11 cellular contexts compared by ENCODE assay signal in the genomic region with DNA sequence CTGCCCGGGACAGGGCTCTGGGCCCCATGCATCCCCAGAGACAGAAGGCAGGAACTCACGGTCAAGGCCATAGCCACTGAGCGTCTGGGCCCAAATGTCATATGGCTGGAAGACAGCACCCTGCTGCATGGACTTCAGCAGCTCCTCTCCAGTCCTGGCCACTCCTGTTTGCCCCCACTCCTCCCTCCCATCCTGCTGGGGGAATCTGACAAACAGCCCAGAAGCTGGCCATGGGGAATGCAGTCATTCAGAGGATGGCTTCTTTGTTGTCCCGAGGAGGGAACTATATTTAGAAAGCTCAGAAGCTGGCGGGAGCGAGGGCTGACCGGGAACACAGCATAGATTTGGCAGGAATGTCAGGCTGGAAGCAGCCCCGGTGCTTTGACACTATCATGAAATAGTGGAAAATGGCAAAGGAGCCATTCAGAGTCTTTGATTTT. TPM values are rescaled to one million over a fixed set of nuclear protein-coding genes. Genes with fewer than 3 reads are reported as not detected.
DNase-seq lines count a peak whose midpoint lies in the region; ATAC-seq, FAIRE-seq and TF ChIP-seq lines count a peak whose summit lies in the region.
"Had no signal": no experiment of that assay in that cellular context is flagged by ENCODE, and none has a peak within 500 bp of the region (broad histone marks: within the 10 kb centered on the region; RNA-seq: fewer than 3 reads in every experiment).

No MANE protein-coding gene starts in this region.

- intact Hi-C loops in activated CD8-positive, alpha-beta T cell treated with anti-CD3 and anti-CD28 coated beads for 36 hours (cut with micrococcal nuclease) = no loop called here

- no peaks in the 10 kb centered on the region for H3K36me3 Mint-ChIP-seq in activated CD8-positive, alpha-beta T cell treated with anti-CD3 and anti-CD28 coated beads for 36 hours (ENCODE audit: low read depth)

- H3K27ac Mint-ChIP-seq in activated CD8-positive, alpha-beta T cell treated with anti-CD3 and anti-CD28 coated beads for 36 hours = no peak overlapping the region

- no peak for ATAC-seq in activated CD8-positive, alpha-beta T cell treated with anti-CD3 and anti-CD28 coated beads for 36 hours
- ATAC-seq: activated CD4-positive, CD25-positive, alpha-beta regulatory T cell treated with anti-CD3 and anti-CD28 coated beads, Interleukin-2, amount 50 U/mL, for 24 hours; stimulated activated naive CD8-positive, alpha-beta T cell treated with anti-CD3 and anti-CD28 coated beads, Interleukin-15, Interleukin-2, amounts not matched to agents 100 U/mL and 50 U/mL, for 24 hours had no signal

- TF ChIP-seq CTCF in activated CD8-positive, alpha-beta T cell treated with anti-CD3 and anti-CD28 coated beads for 36 hours (IDR thresholded peaks at IDR 0.05) = no peak

- CTCF ChIA-PET in activated CD8-positive, alpha-beta T cell treated with anti-CD3 and anti-CD28 coated beads for 36 hours (lab: Charles Lee) = no interaction called here

- peaks cover 4% of the 10 kb centered on the region for H3K4me1 Mint-ChIP-seq in activated CD8-positive, alpha-beta T cell treated with anti-CD3 and anti-CD28 coated beads for 36 hours (ENCODE audit: low read depth)

- no peaks in the 10 kb centered on the region for H3K9me3 Mint-ChIP-seq in activated CD8-positive, alpha-beta T cell treated with anti-CD3 and anti-CD28 coated beads for 36 hours
- H3K9me3 Mint-ChIP-seq: central memory CD8-positive, alpha-beta T cell had no signal

- H3K27me3 Mint-ChIP-seq in activated CD8-positive, alpha-beta T cell treated with anti-CD3 and anti-CD28 coated beads for 36 hours = no peaks in the 10 kb centered on the region
- H3K27me3 Mint-ChIP-seq: central memory CD8-positive, alpha-beta T cell had no signal

- no peak overlapping the region for H3K4me3 Mint-ChIP-seq in activated CD8-positive, alpha-beta T cell treated with anti-CD3 and anti-CD28 coated beads for 36 hours
- H3K4me3 Mint-ChIP-seq: central memory CD8-positive, alpha-beta T cell had no signal

- DNase-seq in COLO829 (ENCODE audit: low spot score) (peak; percentile 19), cerebellum (ENCODE audit: low spot score) (peak; percentile 92), inferior parietal cortex (ENCODE audit: extremely low spot score) (peak; percentile 73), retina (peak; percentile 30), GM19239 (ENCODE audit: insufficient read length, low spot score) (no peak), HUDEP-2 (lab: John Stamatoyannopoulos, UW; ENCODE audit: unreplicated experiment in 76 of 76) (no peak)
- DNase-seq in activated CD8-positive, alpha-beta T cell treated with anti-CD3 and anti-CD28 coated beads for 36 hours = no peak
- DNase-seq in stimulated activated CD4-positive, alpha-beta T cell treated with anti-CD3 and anti-CD28 coated beads, Interleukin-4, amount 100 ng/mL, for 1 hour = no peak
- DNase-seq: stimulated activated naive CD8-positive, alpha-beta T cell treated with anti-CD3 and anti-CD28 coated beads, Interleukin-15, Interleukin-2, amounts not matched to agents 100 U/mL and 50 U/mL, for 24 hours had no signal

- FAIRE-seq in GM19239 (lab: Jason Lieb, UNC) = no peak

- POLR2A ChIA-PET in activated CD8-positive, alpha-beta T cell treated with anti-CD3 and anti-CD28 coated beads for 36 hours (lab: Charles Lee) = no interaction called here

RNA-seq across cellular contexts. Expression of gene DKK3, which starts 35.0 kb away (rescaled TPM):
- 140 TPM for total RNA-seq in cerebellum
- total RNA-seq in activated CD8-positive, alpha-beta T cell treated with anti-CD3 and anti-CD28 coated beads for 36 hours = not detected

Comparison
In these comparisons a context has a peak if more than half of its experiments do, and no peak if none do; other contexts are left out.
1. DNase-seq: peak in COLO829 (single experiment), cerebellum (single experiment), inferior parietal cortex (single experiment) and retina (single experiment); none in GM19239 (single experiment), HUDEP-2 (0 of 76), activated CD8-positive, alpha-beta T cell treated with anti-CD3 and anti-CD28 coated beads for 36 hours (single experiment) and stimulated activated CD4-positive, alpha-beta T cell treated with anti-CD3 and anti-CD28 coated beads, Interleukin-4, amount 100 ng/mL, for 1 hour (single experiment).
2. RNA of gene DKK3, which starts 35.0 kb away (total RNA-seq): 140 TPM in cerebellum (single experiment); not detected in activated CD8-positive, alpha-beta T cell treated with anti-CD3 and anti-CD28 coated beads for 36 hours; every median in the first group is over 100 times any median in the second.